ENCODE assay signal across 2 cellular contexts in genomic region chr7:6164491-6164890, GRCh38.
TF ChIP-seq lines count a peak whose summit lies in the region.

No MANE protein-coding gene starts in this region.

TF ChIP-seq in HCT116, 20 proteins besides CTCF, POLR2A, EP300 and RAD21 (continued from another document):
- TF ChIP-seq SP1 (IDR thresholded peaks at IDR 0.05; ENCODE audit: low read depth) = no peak
TF ChIP-seq in HCT116: peak in this region for 0.

TF ChIP-seq in HepG2, 621 proteins besides CTCF, POLR2A, EP300 and RAD21:
- TF ChIP-seq RBM39 (IDR thresholded peaks at IDR 0.05; ENCODE audit: low read depth, low read length, poor library complexity, severe bottlenecking) (no peak), SMC3 (IDR thresholded peaks at IDR 0.05; ENCODE audit: low read length) (no peak), SUZ12 (IDR thresholded peaks at IDR 0.05; ENCODE audit: low read depth, low read length) (no peak), POLR2G (IDR thresholded peaks at IDR 0.05; ENCODE audit: low read depth, low read length) (no peak), HMG20A (CRISPR knock-in tag; IDR thresholded peaks at IDR 0.05; ENCODE audit: borderline replicate concordance) (no peak), HNRNPUL1 (IDR thresholded peaks at IDR 0.05; ENCODE audit: low read depth, low read length) (no peak)
